ENCODE assay signal across 2 cellular contexts in genomic region chr17:39607057-39607850, GRCh38.
TF ChIP-seq lines count a peak whose summit lies in the region.

No MANE protein-coding gene starts in this region.

TF ChIP-seq in A549, 52 proteins besides CTCF, POLR2A, EP300 and RAD21:
- peak; percentile 99 for TF ChIP-seq RNF2 (IDR thresholded peaks at IDR 0.05; ENCODE audit: borderline replicate concordance, low read depth)
- TF ChIP-seq NR3C1 (IDR thresholded peaks at IDR 0.05), result no peak
- TF ChIP-seq ZFP36 (IDR thresholded peaks at IDR 0.05; ENCODE audit: borderline replicate concordance, partially characterized antibody), result peak; percentile 23
- TF ChIP-seq CBX8 (IDR thresholded peaks at IDR 0.05), result peak; percentile 99

TF ChIP-seq in GM23338, 12 proteins besides CTCF, POLR2A, EP300 and RAD21:
- TF ChIP-seq ZNF462 (CRISPR knock-in tag; IDR thresholded peaks at IDR 0.05) (no peak), EZH2 (IDR thresholded peaks at IDR 0.05; ENCODE audit: low read depth, unreplicated experiment) (peak; percentile 92)
